ENCODE assay signal across 8 cellular contexts in genomic region chr15:51681303-51681963, GRCh38. TPM values are rescaled to one million over a fixed set of nuclear protein-coding genes. Genes with fewer than 3 reads are reported as not detected.
DNase-seq lines count a peak whose midpoint lies in the region; ATAC-seq, FAIRE-seq and TF ChIP-seq lines count a peak whose summit lies in the region.

SCG3 (plus strand) TSS chr15:51681503; CDS start chr15:51681756, 253 bp downstream.

- no peak within 1 kb of the TSS for H3K4me3 Mint-ChIP-seq in activated B cell treated with CpG ODN at 0.5 μM for 24 hours

- TF ChIP-seq CTCF in activated B cell treated with CpG ODN at 0.5 μM for 24 hours (IDR thresholded peaks at IDR 0.05) (no peak), bronchial epithelial cell (IDR thresholded peaks at IDR 0.05; ENCODE audit: insufficient read depth, low read length, severe bottlenecking) (no peak), gastrocnemius medialis (IDR thresholded peaks at IDR 0.05 in 4 of 5, conservative IDR thresholded peaks at IDR 0.05 in 1 of 5) (no peak)

- POLR2A ChIA-PET in activated B cell treated with CpG ODN at 0.5 μM for 24 hours (lab: Charles Lee) = interaction anchor here (0.7 kb wide), 1 partner anchor 49 kb away, joined by 7 read pairs; no protein-coding TSS in a partner anchor

- H3K9me3 ChIP-seq in ES-I3 (ENCODE audit: control insufficient read depth, insufficient read depth, low read length) = no peaks in the 10 kb centered on the region
- H3K9me3 ChIP-seq in iPS-20b (ENCODE audit: insufficient read depth, low read depth, low read length) = no peaks in the 10 kb centered on the region
- H3K9me3 ChIP-seq in gastrocnemius medialis = no peaks in the 10 kb centered on the region

- peaks cover 2% of the 10 kb centered on the region for H3K4me1 Mint-ChIP-seq in activated B cell treated with CpG ODN at 0.5 μM for 24 hours

- H3K36me3 ChIP-seq in ES-I3 (ENCODE audit: insufficient read depth, low read length) (no peaks in the 10 kb centered on the region), bronchial epithelial cell (ENCODE audit: control insufficient read depth, insufficient read depth, low read length) (no peaks in the 10 kb centered on the region), iPS-20b (ENCODE audit: insufficient read depth, low read depth, low read length) (peaks cover 5% of the 10 kb centered on the region; the same call in 1 of the 2 replicates), gastrocnemius medialis (no peaks in the 10 kb centered on the region)

- peaks cover 44% of the 10 kb centered on the region for H3K27me3 Mint-ChIP-seq in activated B cell treated with CpG ODN at 0.5 μM for 24 hours

- no peaks in the 10 kb centered on the region for H3K4me1 ChIP-seq in ES-I3 (ENCODE audit: insufficient read depth, low read length)
- H3K4me1 ChIP-seq in iPS-20b (ENCODE audit: insufficient read depth, low read length) = peaks cover 3% of the 10 kb centered on the region; the same call in 1 of the 2 replicates
- peaks cover 0 to 2% of the 10 kb centered on the region in 2 donors for H3K4me1 ChIP-seq in gastrocnemius medialis

- H3K9ac ChIP-seq in ES-I3 (ENCODE audit: low read depth, low read length) (peak within 1 kb of the TSS; percentile 72), iPS-20b (ENCODE audit: low read depth, low read length) (peak within 1 kb of the TSS; percentile 93; the same call in 1 of the 2 replicates)

- peaks cover 4% of the 10 kb centered on the region for H3K27me3 ChIP-seq in bronchial epithelial cell (ENCODE audit: control insufficient read depth, insufficient read depth, low read length)
- no peaks in the 10 kb centered on the region for H3K27me3 ChIP-seq in iPS-20b (ENCODE audit: insufficient read depth, low read length)
- H3K27me3 ChIP-seq in gastrocnemius medialis = peaks cover 13 to 31% (median 20%) of the 10 kb centered on the region in 3 donors

- no peak for TF ChIP-seq POLR2A in gastrocnemius medialis (IDR thresholded peaks at IDR 0.05)

- no peaks in the 10 kb centered on the region for H3K36me3 Mint-ChIP-seq in activated B cell treated with CpG ODN at 0.5 μM for 24 hours (ENCODE audit: low read depth)

- H3K4me3 ChIP-seq in bronchial epithelial cell (ENCODE audit: low read depth, low read length) (no peak within 1 kb of the TSS), iPS-20b (ENCODE audit: low read length) (peak within 1 kb of the TSS; percentile 86), gastrocnemius medialis (no peak within 1 kb of the TSS)

- H3K27ac ChIP-seq in iPS-20b (ENCODE audit: low read length) = peak within 1 kb of the TSS; percentile 85
- H3K27ac ChIP-seq in gastrocnemius medialis = no peak within 1 kb of the TSS

- CTCF ChIA-PET in activated B cell treated with CpG ODN at 0.5 μM for 24 hours (lab: Charles Lee) = interaction anchor here (1.5 to 2.5 kb wide), 2 partner anchors 31 to 95 kb away, joined by 7 to 8 read pairs; no protein-coding TSS in a partner anchor

- no peak within 1 kb of the TSS for H3K27ac Mint-ChIP-seq in activated B cell treated with CpG ODN at 0.5 μM for 24 hours

- peak; percentile 40 for FAIRE-seq in bronchial epithelial cell (lab: Jason Lieb, UNC)

- peak; percentile 60 for ATAC-seq in activated B cell treated with CpG ODN at 0.5 μM for 24 hours (ENCODE audit: low read depth)
- no peak for ATAC-seq in gastrocnemius medialis

- DNase-seq in NCI-H1694 treated with DMSO at 0.1 percent for 48 hours (lab: John Stamatoyannopoulos, UW) (peak; percentile 68), activated B cell treated with CpG ODN at 0.5 μM for 24 hours (peak; percentile 39), bronchial epithelial cell (ENCODE audit: low read depth) (peak; percentile 73), gastrocnemius medialis (peak; percentile 13 to 22), T1000 (lab: John Stamatoyannopoulos, UW) (no peak), NAMALWA (ENCODE audit: low spot score) (no peak)

- H3K9me3 Mint-ChIP-seq in activated B cell treated with CpG ODN at 0.5 μM for 24 hours = no peaks in the 10 kb centered on the region

- in situ Hi-C loops in gastrocnemius medialis (cut with MboI; ENCODE audit: low sequenced_read_pairs in 4 of 4) = no loop called here

- intact Hi-C loops in activated B cell treated with CpG ODN at 0.5 μM for 24 hours (cut with micrococcal nuclease) (loop anchor here (5.0 kb wide), 1 partner anchor 46 kb away; no protein-coding TSS in a partner anchor), gastrocnemius medialis (cut with DNase I; ENCODE audit: low total_unique reads) (no loop called here)

RNA-seq across cellular contexts. Expression of gene SCG3, which starts in this region (rescaled TPM):
- total RNA-seq in activated B cell treated with CpG ODN at 0.5 μM for 24 hours = not detected in 2 replicates
- not detected in 2 replicates for total RNA-seq in bronchial epithelial cell
- not detected for total RNA-seq in gastrocnemius medialis

Comparison
In these comparisons a context has a peak if more than half of its experiments do, and no peak if none do; other contexts are left out.
1. Peak in DNase-seq and ATAC-seq in activated B cell treated with CpG ODN at 0.5 μM for 24 hours; RNA of the gene not detected or under 1 TPM.
2. Peak in DNase-seq in bronchial epithelial cell; RNA of the gene not detected or under 1 TPM.
3. Peak in DNase-seq in gastrocnemius medialis; RNA of the gene not detected or under 1 TPM.